In the genomic region with DNA sequence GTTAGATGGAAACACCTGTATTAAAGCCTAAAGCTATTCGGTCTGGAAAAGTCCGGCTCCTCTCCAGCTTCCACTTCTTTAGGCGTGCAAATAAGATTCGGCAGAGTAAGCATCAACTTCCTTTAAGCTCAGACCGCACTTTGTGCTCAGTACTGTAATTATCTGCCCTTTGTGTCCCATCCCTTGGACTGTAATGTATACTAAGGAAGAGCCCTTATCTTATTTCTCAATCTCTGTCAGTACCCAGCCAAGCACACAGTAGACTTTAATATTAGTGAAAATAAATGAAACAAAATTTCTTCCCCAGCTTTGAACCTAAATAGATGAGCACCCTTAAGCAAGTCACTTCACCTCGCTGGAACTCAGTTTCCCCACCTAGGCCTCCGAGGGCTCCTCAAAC, we compare ENCODE assay signal across 8 cellular contexts. TPM values are rescaled to one million over a fixed set of nuclear protein-coding genes. Genes with fewer than 3 reads are reported as not detected.
DNase-seq lines count a peak whose midpoint lies in the region; ATAC-seq, FAIRE-seq and TF ChIP-seq lines count a peak whose summit lies in the region.

No MANE protein-coding gene starts in this region.

- no peaks in the 10 kb centered on the region for H3K27me3 Mint-ChIP-seq in astrocyte (ENCODE audit: low read depth, unreplicated experiment)
- no peaks in the 10 kb centered on the region for H3K27me3 Mint-ChIP-seq in stimulated activated memory B cell treated with anti-CD40 and anti-IgM and Interleukin-4, amounts not matched to agents 10 μg/mL and 1 μg/mL and 100 μg/mL, for 72 hours

- H3K4me2 ChIP-seq in KMS-11 (peak overlapping the region; percentile 79), astrocyte (ENCODE audit: low read length) (peak overlapping the region; percentile 96)

- no peak for FAIRE-seq in astrocyte (lab: Jason Lieb, UNC)

- H3K9me3 Mint-ChIP-seq in astrocyte (ENCODE audit: unreplicated experiment) = peaks cover 5% of the 10 kb centered on the region
- peaks cover 8% of the 10 kb centered on the region for H3K9me3 Mint-ChIP-seq in stimulated activated memory B cell treated with anti-CD40 and anti-IgM and Interleukin-4, amounts not matched to agents 10 μg/mL and 1 μg/mL and 100 μg/mL, for 72 hours

- peaks cover 39% of the 10 kb centered on the region for H3K36me3 ChIP-seq in ACC112 (ENCODE audit: insufficient read depth, low read length)
- no peaks in the 10 kb centered on the region for H3K36me3 ChIP-seq in KMS-11 (ENCODE audit: insufficient read depth)
- H3K36me3 ChIP-seq in astrocyte (ENCODE audit: insufficient read depth, low read length) = no peaks in the 10 kb centered on the region
- no peaks in the 10 kb centered on the region for H3K36me3 ChIP-seq in iPS-20b (ENCODE audit: insufficient read depth, low read depth, low read length)

- H3K9ac ChIP-seq in KMS-11 (peak overlapping the region; percentile 43; the same call in 1 of the 2 replicates), astrocyte (ENCODE audit: low read length) (peak overlapping the region; percentile 88), iPS-20b (ENCODE audit: low read depth, low read length) (peak overlapping the region; percentile 78)

- peak overlapping the region; percentile 96 for H3K27ac Mint-ChIP-seq in astrocyte (ENCODE audit: unreplicated experiment)
- peak overlapping the region; percentile 96 for H3K27ac Mint-ChIP-seq in stimulated activated memory B cell treated with anti-CD40 and anti-IgM and Interleukin-4, amounts not matched to agents 10 μg/mL and 1 μg/mL and 100 μg/mL, for 72 hours

- H3K36me3 Mint-ChIP-seq in astrocyte (ENCODE audit: low read depth, unreplicated experiment) = peaks cover 30% of the 10 kb centered on the region
- peaks cover 18% of the 10 kb centered on the region for H3K36me3 Mint-ChIP-seq in stimulated activated memory B cell treated with anti-CD40 and anti-IgM and Interleukin-4, amounts not matched to agents 10 μg/mL and 1 μg/mL and 100 μg/mL, for 72 hours

- H3K27me3 ChIP-seq in ACC112 (ENCODE audit: insufficient read depth, low read length) (no peaks in the 10 kb centered on the region), KMS-11 (ENCODE audit: insufficient read depth, low read depth) (no peaks in the 10 kb centered on the region), astrocyte (ENCODE audit: insufficient read depth, low read length) (no peaks in the 10 kb centered on the region), iPS-20b (ENCODE audit: insufficient read depth, low read length) (no peaks in the 10 kb centered on the region)

- H3K4me1 ChIP-seq in ACC112 (ENCODE audit: control insufficient read depth, insufficient read depth, low read length, unreplicated experiment) (peaks cover 25% of the 10 kb centered on the region), KMS-11 (ENCODE audit: low read depth, poor library complexity, severe bottlenecking) (peaks cover 14% of the 10 kb centered on the region), astrocyte (ENCODE audit: insufficient read depth, low read length) (peaks cover 8% of the 10 kb centered on the region), iPS-20b (ENCODE audit: insufficient read depth, low read length) (no peaks in the 10 kb centered on the region; the same call in 1 of the 2 replicates)

- TF ChIP-seq CTCF in KMS-11 (conservative IDR thresholded peaks at IDR 0.05; ENCODE audit: low read depth, low read length) (no peak), astrocyte (IDR thresholded peaks at IDR 0.05; ENCODE audit: insufficient read depth, low read depth, low read length) (no peak)

- H3K27ac ChIP-seq in ACC112 (ENCODE audit: low read depth, low read length) = peak overlapping the region; percentile 89
- H3K27ac ChIP-seq in KMS-11 = no peak overlapping the region; the same call in 1 of the 2 replicates
- peak overlapping the region; percentile 68 for H3K27ac ChIP-seq in astrocyte (ENCODE audit: low read depth, low read length)
- H3K27ac ChIP-seq in iPS-20b (ENCODE audit: low read length) = no peak overlapping the region

- H3K4me1 Mint-ChIP-seq in astrocyte (ENCODE audit: low read depth, unreplicated experiment) = peaks cover 21% of the 10 kb centered on the region
- H3K4me1 Mint-ChIP-seq in stimulated activated memory B cell treated with anti-CD40 and anti-IgM and Interleukin-4, amounts not matched to agents 10 μg/mL and 1 μg/mL and 100 μg/mL, for 72 hours = peaks cover 36% of the 10 kb centered on the region

- H2AFZ ChIP-seq in ACC112 (ENCODE audit: low read length, unreplicated experiment) (no peak overlapping the region), KMS-11 (ENCODE audit: low read depth) (peak overlapping the region; percentile 88), astrocyte (ENCODE audit: low read depth, low read length) (peak overlapping the region; percentile 68)

- H4K20me1 ChIP-seq in KMS-11 (ENCODE audit: insufficient read depth) (no peaks in the 10 kb centered on the region), astrocyte (ENCODE audit: insufficient read depth, low read length) (peaks cover 7% of the 10 kb centered on the region)

- peak overlapping the region; percentile 97 for H3K4me3 Mint-ChIP-seq in astrocyte (ENCODE audit: unreplicated experiment)
- peak overlapping the region; percentile 97 for H3K4me3 Mint-ChIP-seq in stimulated activated memory B cell treated with anti-CD40 and anti-IgM and Interleukin-4, amounts not matched to agents 10 μg/mL and 1 μg/mL and 100 μg/mL, for 72 hours

- H3K79me2 ChIP-seq in ACC112 (ENCODE audit: control insufficient read depth, insufficient read depth, low read length, unreplicated experiment) (peaks cover 61% of the 10 kb centered on the region), KMS-11 (ENCODE audit: insufficient read depth, low read depth) (no peaks in the 10 kb centered on the region), astrocyte (ENCODE audit: insufficient read depth, low read length) (peaks cover 30% of the 10 kb centered on the region)

- peak; percentile 34 for ATAC-seq in GM19324 (IDR thresholded peaks at IDR 0.05; ENCODE audit: low FRiP score, unreplicated experiment)
- ATAC-seq in stimulated activated memory B cell treated with anti-CD40 and anti-IgM and Interleukin-4, amounts not matched to agents 10 μg/mL and 1 μg/mL and 100 μg/mL, for 72 hours = peak; percentile 51
- ATAC-seq in GM18520 (IDR thresholded peaks at IDR 0.05; ENCODE audit: unreplicated experiment) = no peak
- ATAC-seq in GM21526 (IDR thresholded peaks at IDR 0.05; ENCODE audit: low FRiP score, unreplicated experiment) = no peak

- peak; percentile 12 for DNase-seq in astrocyte (ENCODE audit: low read depth)

- H3K9me3 ChIP-seq in astrocyte (ENCODE audit: insufficient read depth, low read depth, low read length) = no peaks in the 10 kb centered on the region
- peaks cover 12% of the 10 kb centered on the region; the same call in 1 of the 2 replicates for H3K9me3 ChIP-seq in iPS-20b (ENCODE audit: insufficient read depth, low read depth, low read length)

- H3K4me3 ChIP-seq in ACC112 (ENCODE audit: low read depth, low read length) (peak overlapping the region; percentile 91), KMS-11 (IDR thresholded peaks at IDR 0.05; ENCODE audit: insufficient read depth, low read depth, low read length) (peak overlapping the region; percentile 34), astrocyte (ENCODE audit: insufficient read depth, low read depth, low read length) (peak overlapping the region; percentile 95), iPS-20b (ENCODE audit: low read length) (peak overlapping the region; percentile 92)

RNA-seq across cellular contexts. Expression of gene RIGI, which starts 0.5 kb away (rescaled TPM):
- total RNA-seq in astrocyte = 164 and 187 TPM in 2 replicates

RNA-seq across cellular contexts. Expression of gene SMIM27, which starts 26.6 kb away (rescaled TPM):
- 9.4 and 15.0 TPM in 2 replicates for total RNA-seq in astrocyte

RNA-seq across cellular contexts. Expression of gene TOPORS, which starts 26.9 kb away (rescaled TPM):
- total RNA-seq in astrocyte = 19.7 and 20.4 TPM in 2 replicates

RNA-seq across cellular contexts. Expression of gene NDUFB6, which starts 47.5 kb away (rescaled TPM):
- 56.1 and 56.7 TPM in 2 replicates for total RNA-seq in astrocyte

Comparison
In these comparisons a context has a peak if more than half of its experiments do, and no peak if none do; other contexts are left out.
1. H3K27ac ChIP-seq: peak in ACC112 (single experiment) and astrocyte (single experiment); none in KMS-11 (single experiment) and iPS-20b (single experiment).
2. H3K4me3 ChIP-seq: peak in every context shown above with its lines; median percentile 95 in astrocyte; 92 in iPS-20b; 91 in ACC112; 34 in KMS-11.
3. ATAC-seq: peak in GM19324 (single experiment) and stimulated activated memory B cell treated with anti-CD40 and anti-IgM and Interleukin-4, amounts not matched to agents 10 μg/mL and 1 μg/mL and 100 μg/mL, for 72 hours (single experiment); none in GM18520 (single experiment) and GM21526 (single experiment).
4. Peak in every context shown above with its lines, with median percentiles within 50 percentile points of each other: H3K9ac ChIP-seq.